13 cellular contexts compared by ENCODE assay signal in genomic region chr12:110778801-110779577, GRCh38. TPM values are rescaled to one million over a fixed set of nuclear protein-coding genes. Genes with fewer than 3 reads are reported as not detected.
DNase-seq lines count a peak whose midpoint lies in the region; ATAC-seq and TF ChIP-seq lines count a peak whose summit lies in the region.
"Had no signal": no experiment of that assay in that cellular context is flagged by ENCODE, and none has a peak within 500 bp of the region (broad histone marks: within the 10 kb centered on the region; RNA-seq: fewer than 3 reads in every experiment).

No MANE protein-coding gene starts in this region.

- H3K9me2 ChIP-seq in Karpas-422 (replicated peaks; ENCODE audit: insufficient read depth, low read length) (no peaks in the 10 kb centered on the region), SK-N-SH (no peaks in the 10 kb centered on the region)

- peak overlapping the region; percentile 62 to 72 for H3K4me3 Mint-ChIP-seq in activated T-cell treated with anti-CD3 and anti-CD28 coated beads, Interleukin-2, amount 50 U/mL, for 72 hours
- peak overlapping the region; percentile 13 for H3K4me3 Mint-ChIP-seq in activated T-helper 2 cell treated with anti-CD3 and anti-CD28 coated beads, Interferon-gamma antibody, Interleukin-2, Interleukin-4, amounts not matched to agents 10 μg/mL and 5 μg/mL and 100 μg/mL, durations not matched to agents 14 hours and 24 hours and 36 hours (ENCODE audit: low read depth)
- no peak overlapping the region for H3K4me3 Mint-ChIP-seq in stimulated activated memory B cell treated with anti-CD40 and anti-IgM and Interleukin-4, amounts not matched to agents 10 μg/mL and 1 μg/mL and 100 μg/mL, for 72 hours

- H3K9ac ChIP-seq in Karpas-422 (ENCODE audit: low read length) (no peak overlapping the region), SK-N-SH (no peak overlapping the region)

- H3K36me3 Mint-ChIP-seq in activated T-cell treated with anti-CD3 and anti-CD28 coated beads, Interleukin-2, amount 50 U/mL, for 72 hours (ENCODE audit: insufficient read depth in 2 of 2) = peaks cover 0 to 1% of the 10 kb centered on the region in 2 donors
- H3K36me3 Mint-ChIP-seq in activated T-helper 2 cell treated with anti-CD3 and anti-CD28 coated beads, Interferon-gamma antibody, Interleukin-2, Interleukin-4, amounts not matched to agents 10 μg/mL and 5 μg/mL and 100 μg/mL, durations not matched to agents 14 hours and 24 hours and 36 hours (ENCODE audit: low read depth) = no peaks in the 10 kb centered on the region
- H3K36me3 Mint-ChIP-seq in stimulated activated memory B cell treated with anti-CD40 and anti-IgM and Interleukin-4, amounts not matched to agents 10 μg/mL and 1 μg/mL and 100 μg/mL, for 72 hours = no peaks in the 10 kb centered on the region

- no peak for TF ChIP-seq RAD21 in SK-N-SH (IDR thresholded peaks at IDR 0.05; ENCODE audit: low read length)

- H3K27ac ChIP-seq in Karpas-422 (ENCODE audit: low read length) = peak overlapping the region; percentile 33; the same call in 1 of the 2 replicates
- no peak overlapping the region for H3K27ac ChIP-seq in SK-N-SH (ENCODE audit: low read depth in 2 of 2, low read length in 1 of 2)
- H3K27ac ChIP-seq: ascending aorta, HL-60, spleen had no signal

- no peaks in the 10 kb centered on the region for H3K27me3 Mint-ChIP-seq in activated T-cell treated with anti-CD3 and anti-CD28 coated beads, Interleukin-2, amount 50 U/mL, for 72 hours (ENCODE audit: low read depth)
- H3K27me3 Mint-ChIP-seq in activated T-helper 2 cell treated with anti-CD3 and anti-CD28 coated beads, Interferon-gamma antibody, Interleukin-2, Interleukin-4, amounts not matched to agents 10 μg/mL and 5 μg/mL and 100 μg/mL, durations not matched to agents 14 hours and 24 hours and 36 hours (ENCODE audit: low read depth) = no peaks in the 10 kb centered on the region
- H3K27me3 Mint-ChIP-seq in stimulated activated memory B cell treated with anti-CD40 and anti-IgM and Interleukin-4, amounts not matched to agents 10 μg/mL and 1 μg/mL and 100 μg/mL, for 72 hours = peaks cover 23% of the 10 kb centered on the region

- H4K20me1 ChIP-seq in Karpas-422 (ENCODE audit: insufficient read depth, low read depth, low read length) (no peaks in the 10 kb centered on the region), SK-N-SH (ENCODE audit: insufficient read depth) (no peaks in the 10 kb centered on the region)

- peak in 1 of 2 donors; percentile 17 for DNase-seq in activated T-cell treated with anti-CD3 and anti-CD28 coated beads, Interleukin-2, amount 50 U/mL, for 72 hours
- no peak for DNase-seq in activated T-cell treated with anti-CD3 and anti-CD28 coated beads, Interleukin-2, amount 50 U/mL, for 48 hours
- DNase-seq in Karpas-422 (peak; percentile 46), SK-N-SH (no peak), DMS53 treated with DMSO at 0.1 percent for 48 hours (lab: John Stamatoyannopoulos, UW; ENCODE audit: unreplicated experiment) (no peak)
- no peak for DNase-seq in activated T-helper 2 cell treated with anti-CD3 and anti-CD28 coated beads, Interferon-gamma antibody, Interleukin-2, Interleukin-4, amounts not matched to agents 10 μg/mL and 5 μg/mL and 100 μg/mL, durations not matched to agents 14 hours and 24 hours and 36 hours (ENCODE audit: low spot score)
- DNase-seq: KG1, NCI-H446, spleen had no signal

- WGBS in SK-N-SH (ENCODE audit: low lambda C conversion rate) = 79% methylated on average over 7 of the region's 7 CpGs

- peaks cover 30% of the 10 kb centered on the region for H3K4me1 ChIP-seq in Karpas-422 (ENCODE audit: low read length)
- H3K4me1 ChIP-seq in SK-N-SH (ENCODE audit: control insufficient read depth in 1 of 2, insufficient read depth in 2 of 2, low read depth in 1 of 2, low read length in 1 of 2) = no peaks in the 10 kb centered on the region
- H3K4me1 ChIP-seq: ascending aorta had no signal

- CTCF ChIA-PET in SK-N-SH (lab: Yijun Ruan, JAX) = no interaction called here

- no peak for TF ChIP-seq EP300 in SK-N-SH (IDR thresholded peaks at IDR 0.05; ENCODE audit: borderline replicate concordance in 1 of 2, low read depth in 1 of 2, low read length in 1 of 2)

- H3K4me1 Mint-ChIP-seq in activated T-cell treated with anti-CD3 and anti-CD28 coated beads, Interleukin-2, amount 50 U/mL, for 72 hours (ENCODE audit: low read depth) = peaks cover 70% of the 10 kb centered on the region
- peaks cover 52% of the 10 kb centered on the region for H3K4me1 Mint-ChIP-seq in activated T-helper 2 cell treated with anti-CD3 and anti-CD28 coated beads, Interferon-gamma antibody, Interleukin-2, Interleukin-4, amounts not matched to agents 10 μg/mL and 5 μg/mL and 100 μg/mL, durations not matched to agents 14 hours and 24 hours and 36 hours (ENCODE audit: low read depth)
- H3K4me1 Mint-ChIP-seq in stimulated activated memory B cell treated with anti-CD40 and anti-IgM and Interleukin-4, amounts not matched to agents 10 μg/mL and 1 μg/mL and 100 μg/mL, for 72 hours = peaks cover 42% of the 10 kb centered on the region

- intact Hi-C loops in activated T-helper 2 cell treated with anti-CD3 and anti-CD28 coated beads, Interferon-gamma antibody, Interleukin-2, Interleukin-4, amounts not matched to agents 10 μg/mL and 5 μg/mL and 100 μg/mL, durations not matched to agents 14 hours and 24 hours and 36 hours (cut with micrococcal nuclease) = loop anchor here (5.0 kb wide), 2 partner anchors 48 to 1207 kb away; partner anchors contain the start of genes MMAB and MVK

- H3K4me3 ChIP-seq in Karpas-422 (ENCODE audit: low read length) = no peak overlapping the region
- H3K4me3 ChIP-seq in SK-N-SH (ENCODE audit: low read depth in 2 of 2, low read length in 1 of 2) = no peak overlapping the region
- H3K4me3 ChIP-seq: ascending aorta, spleen had no signal

- H3K36me3 ChIP-seq in Karpas-422 (ENCODE audit: insufficient read depth, low read length) = no peaks in the 10 kb centered on the region
- no peaks in the 10 kb centered on the region for H3K36me3 ChIP-seq in SK-N-SH (replicated peaks in 1 of 2; ENCODE audit: control insufficient read depth in 1 of 2, insufficient read depth in 2 of 2, low read length in 1 of 2)
- H3K36me3 ChIP-seq: ascending aorta, spleen had no signal

- H3K27ac Mint-ChIP-seq in activated T-cell treated with anti-CD3 and anti-CD28 coated beads, Interleukin-2, amount 50 U/mL, for 72 hours = peak overlapping the region; percentile 88
- H3K27ac Mint-ChIP-seq in activated T-helper 2 cell treated with anti-CD3 and anti-CD28 coated beads, Interferon-gamma antibody, Interleukin-2, Interleukin-4, amounts not matched to agents 10 μg/mL and 5 μg/mL and 100 μg/mL, durations not matched to agents 14 hours and 24 hours and 36 hours = peak overlapping the region; percentile 99
- peak overlapping the region; percentile 2 for H3K27ac Mint-ChIP-seq in stimulated activated memory B cell treated with anti-CD40 and anti-IgM and Interleukin-4, amounts not matched to agents 10 μg/mL and 1 μg/mL and 100 μg/mL, for 72 hours

- H3F3A ChIP-seq in SK-N-SH (replicated peaks; ENCODE audit: insufficient read depth) = no peaks in the 10 kb centered on the region

- POLR2A ChIA-PET in SK-N-SH (lab: Yijun Ruan, JAX) = no interaction called here

- H3K27me3 ChIP-seq in Karpas-422 (ENCODE audit: low read length) = no peaks in the 10 kb centered on the region
- H3K27me3 ChIP-seq in SK-N-SH (ENCODE audit: insufficient read depth) = no peaks in the 10 kb centered on the region
- H3K27me3 ChIP-seq: ascending aorta, spleen had no signal

- H2AFZ ChIP-seq in Karpas-422 (ENCODE audit: low read length) (no peak overlapping the region), SK-N-SH (ENCODE audit: low read depth) (no peak overlapping the region)

- H3K9me3 ChIP-seq in Karpas-422 (ENCODE audit: low read length) (no peaks in the 10 kb centered on the region), SK-N-SH (no peaks in the 10 kb centered on the region)
- H3K9me3 ChIP-seq: ascending aorta, spleen had no signal

- H3K79me2 ChIP-seq in Karpas-422 (ENCODE audit: low read length) = no peaks in the 10 kb centered on the region
- H3K79me2 ChIP-seq in SK-N-SH (ENCODE audit: insufficient read depth) = no peaks in the 10 kb centered on the region

- H3K9me3 Mint-ChIP-seq in activated T-cell treated with anti-CD3 and anti-CD28 coated beads, Interleukin-2, amount 50 U/mL, for 72 hours = no peaks in the 10 kb centered on the region
- no peaks in the 10 kb centered on the region for H3K9me3 Mint-ChIP-seq in activated T-helper 2 cell treated with anti-CD3 and anti-CD28 coated beads, Interferon-gamma antibody, Interleukin-2, Interleukin-4, amounts not matched to agents 10 μg/mL and 5 μg/mL and 100 μg/mL, durations not matched to agents 14 hours and 24 hours and 36 hours
- H3K9me3 Mint-ChIP-seq in stimulated activated memory B cell treated with anti-CD40 and anti-IgM and Interleukin-4, amounts not matched to agents 10 μg/mL and 1 μg/mL and 100 μg/mL, for 72 hours = no peaks in the 10 kb centered on the region

- TF ChIP-seq CTCF in SK-N-SH (IDR thresholded peaks at IDR 0.05) = no peak

- H3K4me2 ChIP-seq in Karpas-422 (ENCODE audit: low read depth, low read length, poor library complexity, severe bottlenecking) (peak overlapping the region; percentile 21), SK-N-SH (no peak overlapping the region)

- no peak for ATAC-seq in activated T-cell treated with anti-CD3 and anti-CD28 coated beads, Interleukin-2, amount 50 U/mL, for 72 hours (replicated peaks in 1 of 2)
- ATAC-seq in stimulated activated memory B cell treated with anti-CD40 and anti-IgM and Interleukin-4, amounts not matched to agents 10 μg/mL and 1 μg/mL and 100 μg/mL, for 72 hours = no peak
- no peak for ATAC-seq in esophagus mucosa

TF ChIP-seq in SK-N-SH, 30 proteins besides CTCF, POLR2A, EP300 and RAD21 (continues in another document):
- no peak for TF ChIP-seq FOXJ3 (CRISPR knock-in tag; IDR thresholded peaks at IDR 0.05)
- no peak for TF ChIP-seq MXI1 (IDR thresholded peaks at IDR 0.05; ENCODE audit: low read depth, low read length)

RNA-seq across cellular contexts. Expression of gene PPP1CC, which starts 36.3 kb away (rescaled TPM):
- total RNA-seq in activated T-cell treated with anti-CD3 and anti-CD28 coated beads, Interleukin-2, amount 50 U/mL, for 72 hours = 100 to 1,000 TPM; 302 to 332 TPM
- total RNA-seq in Karpas-422 (2014; rRNA removed; shearing (Covaris generic); ENCODE audit: low replicate concordance) = 128 and 248 TPM in 2 replicates
- total RNA-seq in activated T-helper 2 cell treated with anti-CD3 and anti-CD28 coated beads, Interferon-gamma antibody, Interleukin-2, Interleukin-4, amounts not matched to agents 10 μg/mL and 5 μg/mL and 100 μg/mL, durations not matched to agents 14 hours and 24 hours and 36 hours = 241 and 244 TPM in 2 replicates
- 62.0 and 74.3 TPM in 2 replicates for polyA plus RNA-seq in SK-N-SH (2012; rRNA removed)
- polyA plus RNA-seq in SK-N-SH (2012; cell fraction: cytosol; rRNA removed) = 90.5 and 111 TPM in 2 replicates
- polyA plus RNA-seq in SK-N-SH (2012; cell fraction: nucleus; rRNA removed) = 34.3 and 68.3 TPM in 2 replicates
- 109 TPM for total RNA-seq in esophagus mucosa

Comparison
In these comparisons a context has a peak if more than half of its experiments do, and no peak if none do; other contexts are left out.
1. H3K27ac Mint-ChIP-seq: peak in every context shown above with its lines; median percentile 99 in activated T-helper 2 cell treated with anti-CD3 and anti-CD28 coated beads, Interferon-gamma antibody, Interleukin-2, Interleukin-4, amounts not matched to agents 10 μg/mL and 5 μg/mL and 100 μg/mL, durations not matched to agents 14 hours and 24 hours and 36 hours; 88 in activated T-cell treated with anti-CD3 and anti-CD28 coated beads, Interleukin-2, amount 50 U/mL, for 72 hours; 2 in stimulated activated memory B cell treated with anti-CD40 and anti-IgM and Interleukin-4, amounts not matched to agents 10 μg/mL and 1 μg/mL and 100 μg/mL, for 72 hours.